22 cellular contexts compared by ENCODE assay signal in the genomic region with DNA sequence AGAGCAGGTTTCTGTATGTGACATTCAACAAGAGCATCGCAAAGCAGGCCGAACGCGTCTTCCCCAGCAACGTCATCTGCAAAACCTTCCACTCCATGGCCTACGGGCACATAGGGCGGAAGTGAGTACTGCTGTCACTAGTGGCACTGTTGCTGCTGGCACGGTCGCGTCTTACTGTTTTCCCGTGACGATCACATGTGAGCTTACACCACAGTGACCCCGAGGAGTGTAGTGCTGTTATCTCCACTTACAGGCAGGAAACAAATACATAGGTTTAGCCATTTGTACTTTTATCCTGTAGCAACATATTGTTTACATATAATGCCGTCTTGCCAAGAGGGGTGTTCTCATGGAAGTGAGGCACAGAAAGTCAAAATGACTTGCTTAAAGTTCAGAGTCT.
"Had no signal": no experiment of that assay in that cellular context is flagged by ENCODE, and none has a peak within 500 bp of the region (broad histone marks: within the 10 kb centered on the region; RNA-seq: fewer than 3 reads in every experiment).

No MANE protein-coding gene starts in this region.

- H3K9me3 ChIP-seq: SK-N-SH had no signal

- H3K9ac ChIP-seq: SK-N-SH had no signal

- H3K4me2 ChIP-seq: SK-N-SH had no signal

- DNase-seq: IMR-90, Kasumi-1, KG1, MM.1S, NCI-H1092 treated with DMSO at 0.1 percent for 48 hours, NCI-H1436, NCI-H187, NCI-H2029, NCI-H2081 treated with DMSO at 0.1 percent for 48 hours, NCI-H2171, NCI-H226, NCI-H446, NCI-H510A, NCI-H524 treated with DMSO at 0.1 percent for 48 hours, NCI-H69, NCI-H774, PC-3, SHP77, SK-N-SH had no signal

- ATAC-seq: HepG2, Panc1, PC-3 had no signal

- H3K27ac ChIP-seq: RWPE1 had no signal
